In genomic region chr17:79845601-79845949, GRCh38 we compare ENCODE assay signal across 1 cellular context.
TF ChIP-seq lines count a peak whose summit lies in the region.

No MANE protein-coding gene starts in this region.

TF ChIP-seq in K562, 482 proteins besides CTCF, POLR2A, EP300 and RAD21 (continued from another document and continues in another):
- TF ChIP-seq AFF1 (IDR thresholded peaks at IDR 0.05; ENCODE audit: low read depth in 1 of 2, partially characterized antibody in 2 of 2) (peak in 1 of 2 experiments; percentile 13), SLC30A9 (CRISPR knock-in tag; IDR thresholded peaks at IDR 0.05) (no peak), FOSL1 (tag; conservative IDR thresholded peaks at IDR 0.05) (peak; percentile 43), HDAC6 (IDR thresholded peaks at IDR 0.05; ENCODE audit: low read depth, low read length) (no peak), ZNF79 (CRISPR knock-in tag; IDR thresholded peaks at IDR 0.05; ENCODE audit: low read depth) (no peak), WHSC1 (IDR thresholded peaks at IDR 0.05; ENCODE audit: low read length) (no peak), ZNF134 (CRISPR knock-in tag; conservative IDR thresholded peaks at IDR 0.05) (no peak), KDM4B (IDR thresholded peaks at IDR 0.05; ENCODE audit: borderline replicate concordance in 2 of 2, low read depth in 1 of 2) (no peak), ZNF282 (CRISPR knock-in tag; IDR thresholded peaks at IDR 0.05) (no peak), ZNF589 (CRISPR knock-in tag; IDR thresholded peaks at IDR 0.05; ENCODE audit: low read depth) (no peak), JUND (IDR thresholded peaks at IDR 0.05; ENCODE audit: borderline replicate concordance, low read depth, low read length) (peak; percentile 65), JUND (tag; IDR thresholded peaks at IDR 0.05; ENCODE audit: borderline replicate concordance, low read depth, low read length) (peak; percentile 32; the same call in 1 of the 3 replicates), RFX7 (CRISPR knock-in tag; IDR thresholded peaks at IDR 0.05) (no peak), SIX5 (IDR thresholded peaks at IDR 0.05; ENCODE audit: borderline replicate concordance in 1 of 2, insufficient read depth in 1 of 2, low read depth in 1 of 2, low read length in 2 of 2) (no peak), BRD4 (IDR thresholded peaks at IDR 0.05) (no peak), SETDB1 (IDR thresholded peaks at IDR 0.05; ENCODE audit: low read length) (no peak), NR4A1 (CRISPR knock-in tag; IDR thresholded peaks at IDR 0.05) (no peak), NR4A1 (tag; IDR thresholded peaks at IDR 0.05) (no peak), POLR3A (IDR thresholded peaks at IDR 0.05; ENCODE audit: borderline replicate concordance, extremely low read depth, insufficient read depth, insufficient read length) (no peak), ZNF347 (CRISPR knock-in tag; IDR thresholded peaks at IDR 0.05; ENCODE audit: low read depth) (no peak), ETS1 (conservative IDR thresholded peaks at IDR 0.05; ENCODE audit: control insufficient read depth, low read depth, low read length) (no peak), TFAP4 (CRISPR knock-in tag; IDR thresholded peaks at IDR 0.05; ENCODE audit: borderline replicate concordance) (peak; percentile 26; the same call in 1 of the 2 replicates), NFRKB (IDR thresholded peaks at IDR 0.05; ENCODE audit: low read depth) (no peak), MCM5 (IDR thresholded peaks at IDR 0.05; ENCODE audit: low read depth) (no peak), ZNF24 (IDR thresholded peaks at IDR 0.05) (no peak), DACH1 (IDR thresholded peaks at IDR 0.05; ENCODE audit: partially characterized antibody) (no peak), ZNF583 (CRISPR knock-in tag; IDR thresholded peaks at IDR 0.05) (no peak), ZNF165 (CRISPR knock-in tag; IDR thresholded peaks at IDR 0.05; ENCODE audit: borderline replicate concordance) (no peak), RB1 (IDR thresholded peaks at IDR 0.05; ENCODE audit: low read depth) (no peak), ATF7 (IDR thresholded peaks at IDR 0.05) (no peak), RBM22 (IDR thresholded peaks at IDR 0.05; ENCODE audit: low read depth, low read length, poor library complexity, severe bottlenecking) (no peak), USF1 (CRISPR knock-in tag; IDR thresholded peaks at IDR 0.05) (no peak), SRSF3 (IDR thresholded peaks at IDR 0.05; ENCODE audit: insufficient read depth, low read length) (no peak), CC2D1A (IDR thresholded peaks at IDR 0.05) (no peak), ELF1 (tag; IDR thresholded peaks at IDR 0.05) (no peak; the same call in 1 of the 2 replicates), SPI1 (IDR thresholded peaks at IDR 0.05; ENCODE audit: borderline replicate concordance, low read depth, low read length) (peak; percentile 70; the same call in 1 of the 2 replicates), PTRF (tag; IDR thresholded peaks at IDR 0.05) (no peak), ZNF224 (CRISPR knock-in tag; IDR thresholded peaks at IDR 0.05) (no peak), RAD51 (IDR thresholded peaks at IDR 0.05; ENCODE audit: borderline replicate concordance, low read depth) (no peak), RCOR1 (IDR thresholded peaks at IDR 0.05; ENCODE audit: borderline replicate concordance in 1 of 2, low read depth in 2 of 2, low read length in 2 of 2) (peak; percentile 20 to 88; a peak in 2 of 4 replicates), FOS (IDR thresholded peaks at IDR 0.05; ENCODE audit: extremely low read depth, insufficient read length) (no peak), ASH1L (IDR thresholded peaks at IDR 0.05; ENCODE audit: borderline replicate concordance, low read depth, partially characterized antibody) (no peak), ZZZ3 (IDR thresholded peaks at IDR 0.05) (no peak), TARDBP (IDR thresholded peaks at IDR 0.05) (no peak), ZNF699 (CRISPR knock-in tag; IDR thresholded peaks at IDR 0.05; ENCODE audit: insufficient replicate concordance) (no peak), ATF2 (CRISPR knock-in tag; IDR thresholded peaks at IDR 0.05) (no peak), CHD2 (IDR thresholded peaks at IDR 0.05; ENCODE audit: low read depth, low read length) (no peak), TEAD4 (IDR thresholded peaks at IDR 0.05; ENCODE audit: low read length) (peak; percentile 50), TEAD4 (CRISPR knock-in tag; IDR thresholded peaks at IDR 0.05; ENCODE audit: borderline replicate concordance) (no peak), NCOA4 (IDR thresholded peaks at IDR 0.05; ENCODE audit: partially characterized antibody) (no peak), PHF20 (IDR thresholded peaks at IDR 0.05; ENCODE audit: partially characterized antibody) (no peak), ETV6 (IDR thresholded peaks at IDR 0.05; ENCODE audit: borderline replicate concordance in 1 of 2, low read depth in 2 of 2, low read length in 1 of 2) (no peak), ETV6 (CRISPR knock-in tag; IDR thresholded peaks at IDR 0.05; ENCODE audit: borderline replicate concordance) (no peak), TAF1 (IDR thresholded peaks at IDR 0.05; ENCODE audit: control insufficient read depth, extremely low read depth, insufficient read depth, low read length, severe bottlenecking) (peak; percentile 41), ZNF584 (CRISPR knock-in tag; IDR thresholded peaks at IDR 0.05; ENCODE audit: low read depth) (no peak), SRF (CRISPR knock-in tag; IDR thresholded peaks at IDR 0.05) (no peak), TOE1 (IDR thresholded peaks at IDR 0.05; ENCODE audit: borderline replicate concordance) (no peak; the same call in 1 of the 2 replicates), TOE1 (CRISPR knock-in tag; IDR thresholded peaks at IDR 0.05; ENCODE audit: borderline replicate concordance, low read depth) (no peak)
- TF ChIP-seq, protein P1, sequence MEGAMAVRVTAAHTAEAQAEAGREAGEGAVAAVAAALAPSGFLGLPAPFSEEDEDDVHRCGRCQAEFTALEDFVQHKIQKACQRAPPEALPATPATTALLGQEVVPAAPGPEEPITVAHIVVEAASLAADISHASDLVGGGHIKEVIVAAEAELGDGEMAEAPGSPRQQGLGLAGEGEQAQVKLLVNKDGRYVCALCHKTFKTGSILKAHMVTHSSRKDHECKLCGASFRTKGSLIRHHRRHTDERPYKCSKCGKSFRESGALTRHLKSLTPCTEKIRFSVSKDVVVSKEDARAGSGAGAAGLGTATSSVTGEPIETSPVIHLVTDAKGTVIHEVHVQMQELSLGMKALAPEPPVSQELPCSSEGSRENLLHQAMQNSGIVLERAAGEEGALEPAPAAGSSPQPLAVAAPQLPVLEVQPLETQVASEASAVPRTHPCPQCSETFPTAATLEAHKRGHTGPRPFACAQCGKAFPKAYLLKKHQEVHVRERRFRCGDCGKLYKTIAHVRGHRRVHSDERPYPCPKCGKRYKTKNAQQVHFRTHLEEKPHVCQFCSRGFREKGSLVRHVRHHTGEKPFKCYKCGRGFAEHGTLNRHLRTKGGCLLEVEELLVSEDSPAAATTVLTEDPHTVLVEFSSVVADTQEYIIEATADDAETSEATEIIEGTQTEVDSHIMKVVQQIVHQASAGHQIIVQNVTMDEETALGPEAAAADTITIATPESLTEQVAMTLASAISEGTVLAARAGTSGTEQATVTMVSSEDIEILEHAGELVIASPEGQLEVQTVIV (CRISPR knock-in tag; IDR thresholded peaks at IDR 0.05; ENCODE audit: borderline replicate concordance): no peak
- TF ChIP-seq, protein P2, sequence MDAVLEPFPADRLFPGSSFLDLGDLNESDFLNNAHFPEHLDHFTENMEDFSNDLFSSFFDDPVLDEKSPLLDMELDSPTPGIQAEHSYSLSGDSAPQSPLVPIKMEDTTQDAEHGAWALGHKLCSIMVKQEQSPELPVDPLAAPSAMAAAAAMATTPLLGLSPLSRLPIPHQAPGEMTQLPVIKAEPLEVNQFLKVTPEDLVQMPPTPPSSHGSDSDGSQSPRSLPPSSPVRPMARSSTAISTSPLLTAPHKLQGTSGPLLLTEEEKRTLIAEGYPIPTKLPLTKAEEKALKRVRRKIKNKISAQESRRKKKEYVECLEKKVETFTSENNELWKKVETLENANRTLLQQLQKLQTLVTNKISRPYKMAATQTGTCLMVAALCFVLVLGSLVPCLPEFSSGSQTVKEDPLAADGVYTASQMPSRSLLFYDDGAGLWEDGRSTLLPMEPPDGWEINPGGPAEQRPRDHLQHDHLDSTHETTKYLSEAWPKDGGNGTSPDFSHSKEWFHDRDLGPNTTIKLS (IDR thresholded peaks at IDR 0.05; ENCODE audit: borderline replicate concordance, low read depth): 0 out of 2 replicates have a peak, but pooled peaks have one; percentile 29
- TF ChIP-seq, protein P3, sequence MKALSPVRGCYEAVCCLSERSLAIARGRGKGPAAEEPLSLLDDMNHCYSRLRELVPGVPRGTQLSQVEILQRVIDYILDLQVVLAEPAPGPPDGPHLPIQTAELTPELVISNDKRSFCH (CRISPR knock-in tag; IDR thresholded peaks at IDR 0.05): no peak
- TF ChIP-seq, protein P3 (tag; IDR thresholded peaks at IDR 0.05): no peak
